1 cellular context compared by ENCODE assay signal in the genomic region with DNA sequence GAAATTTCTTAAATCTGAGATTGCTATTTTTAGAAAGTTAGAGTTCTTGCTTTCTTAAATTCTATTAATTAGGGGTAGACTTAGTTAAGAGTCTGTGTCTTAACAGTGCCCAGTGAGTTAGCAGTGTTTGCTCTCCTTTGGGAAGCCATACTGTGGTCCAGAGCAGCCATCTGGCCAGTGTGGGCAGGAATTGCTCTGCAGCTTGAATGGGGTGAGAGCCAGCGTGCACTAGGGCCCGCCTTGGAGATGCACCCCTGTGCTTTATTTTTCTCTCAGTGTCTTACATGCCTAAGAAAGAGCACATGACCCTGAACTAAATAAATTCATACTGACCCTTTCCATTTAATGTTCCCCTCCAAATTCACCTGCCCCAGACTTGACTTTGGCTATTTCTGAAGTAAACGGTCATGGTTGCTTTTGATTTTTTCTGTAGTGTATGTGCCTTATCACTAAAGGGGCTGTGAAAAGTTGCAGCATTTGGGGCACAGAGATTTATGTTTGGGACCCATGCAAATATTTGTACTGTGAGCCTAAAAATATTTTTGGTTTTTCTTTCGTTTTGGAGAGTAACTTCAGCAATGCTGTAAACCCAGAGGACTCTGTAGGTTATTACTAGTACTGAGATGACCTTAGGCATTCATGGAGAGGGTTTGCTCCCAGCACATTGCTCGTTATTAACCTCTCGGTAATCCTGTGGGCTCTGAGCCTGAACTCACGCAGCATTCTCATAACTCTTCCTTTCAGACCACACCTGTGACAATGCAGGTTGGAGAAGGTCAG.
TF ChIP-seq lines count a peak whose summit lies in the region.

No MANE protein-coding gene starts in this region.

TF ChIP-seq in GM12878, 131 proteins besides CTCF, POLR2A, EP300 and RAD21 (continued from another document):
- no peak for TF ChIP-seq ZNF207 (IDR thresholded peaks at IDR 0.05; ENCODE audit: borderline replicate concordance)
- TF ChIP-seq PBX3 (IDR thresholded peaks at IDR 0.05; ENCODE audit: insufficient replicate concordance, low read depth, low read length) = no peak
- TF ChIP-seq MXI1 (IDR thresholded peaks at IDR 0.05; ENCODE audit: low read depth, low read length) = 0 out of 2 replicates have a peak, but pooled peaks have one; percentile 39
- no peak for TF ChIP-seq TARDBP (IDR thresholded peaks at IDR 0.05; ENCODE audit: borderline replicate concordance)
